ENCODE assay signal across 1 cellular context in the genomic region with DNA sequence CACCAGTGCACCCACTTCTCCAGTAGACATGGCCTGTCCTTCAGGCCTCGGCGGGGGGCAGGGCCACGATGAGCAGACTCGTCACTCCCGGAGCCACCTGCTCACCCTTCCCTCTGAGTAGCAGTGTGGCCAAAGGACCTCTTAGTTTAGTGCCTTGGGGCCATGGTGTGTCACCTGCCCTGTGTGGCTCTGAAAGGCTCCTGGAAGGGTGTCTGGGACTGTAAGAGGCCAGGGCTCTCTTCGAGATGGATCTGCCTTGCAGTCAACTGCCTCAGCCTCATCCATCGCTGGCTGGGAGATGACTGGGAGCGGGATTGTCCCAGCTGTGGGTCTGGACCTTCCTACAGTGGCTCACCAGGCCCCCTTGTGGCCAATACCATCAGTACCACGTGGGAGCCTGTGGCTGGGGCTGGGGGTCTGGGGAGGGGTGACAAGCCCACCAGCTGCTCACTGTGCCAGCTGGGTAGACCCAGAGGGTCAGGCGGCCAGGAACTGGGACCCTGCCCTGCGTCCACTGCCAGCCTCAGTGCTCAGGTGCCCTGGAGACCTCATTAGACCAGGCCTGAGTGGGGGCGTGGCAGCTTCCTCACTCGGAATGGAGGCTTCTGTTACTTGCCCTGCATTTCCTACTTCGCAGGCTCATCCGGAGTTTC.
TF ChIP-seq lines count a peak whose summit lies in the region.

No MANE protein-coding gene starts in this region.

TF ChIP-seq in K562, 482 proteins besides CTCF, POLR2A, EP300 and RAD21 (continued from another document):
- TF ChIP-seq, protein P1, sequence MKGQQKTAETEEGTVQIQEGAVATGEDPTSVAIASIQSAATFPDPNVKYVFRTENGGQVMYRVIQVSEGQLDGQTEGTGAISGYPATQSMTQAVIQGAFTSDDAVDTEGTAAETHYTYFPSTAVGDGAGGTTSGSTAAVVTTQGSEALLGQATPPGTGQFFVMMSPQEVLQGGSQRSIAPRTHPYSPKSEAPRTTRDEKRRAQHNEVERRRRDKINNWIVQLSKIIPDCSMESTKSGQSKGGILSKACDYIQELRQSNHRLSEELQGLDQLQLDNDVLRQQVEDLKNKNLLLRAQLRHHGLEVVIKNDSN (CRISPR knock-in tag; IDR thresholded peaks at IDR 0.05) = peak; percentile 33; the same call in 1 of the 2 replicates
